23 cellular contexts compared by ENCODE assay signal in genomic region chr5:180138214-180138975, GRCh38.
DNase-seq lines count a peak whose midpoint lies in the region; FAIRE-seq and TF ChIP-seq lines count a peak whose summit lies in the region.
"Had no signal": no experiment of that assay in that cellular context is flagged by ENCODE, and none has a peak within 500 bp of the region (broad histone marks: within the 10 kb centered on the region; RNA-seq: fewer than 3 reads in every experiment).

No MANE protein-coding gene starts in this region.

- H3K79me2 ChIP-seq in neural progenitor cell (ENCODE audit: low read depth): no peaks in the 10 kb centered on the region

- FAIRE-seq in bronchial epithelial cell (lab: Jason Lieb, UNC): peak; percentile 23

- H3K9ac ChIP-seq in neural progenitor cell: no peak overlapping the region

- no peaks in the 10 kb centered on the region for H3K36me3 Mint-ChIP-seq in neural progenitor cell
- H3K36me3 Mint-ChIP-seq: activated naive CD8-positive, alpha-beta T cell; T-cell had no signal

- peak overlapping the region; percentile 34 for H3K27ac Mint-ChIP-seq in neural progenitor cell
- H3K27ac Mint-ChIP-seq: activated naive CD8-positive, alpha-beta T cell; nephron; T-cell had no signal

- DNase-seq in D341Med (ENCODE audit: low spot score) (peak; percentile 24), Daoy (ENCODE audit: low read depth) (peak; percentile 2), bronchial epithelial cell (ENCODE audit: low read depth) (no peak), neural progenitor cell (ENCODE audit: low spot score) (no peak), NCI-H187 treated with DMSO at 0.1 percent for 48 hours (lab: John Stamatoyannopoulos, UW) (no peak), GDM1 (lab: John Stamatoyannopoulos, UW) (no peak), DMS79 (lab: John Stamatoyannopoulos, UW) (no peak)
- DNase-seq: activated CD4-positive, CD25-positive, alpha-beta regulatory T cell; C1 segment of cervical spinal cord; cerebellar nuclear complex; COR-L47; DMS79 treated with DMSO at 0.1 percent for 48 hours; NCI-H1105 treated with DMSO at 0.1 percent for 48 hours; NCI-H2029 treated with DMSO at 0.1 percent for 48 hours; NCI-H2227 treated with DMSO at 0.1 percent for 48 hours; SJCRH30; stimulated activated CD4-positive, alpha-beta T cell treated with anti-CD3 and anti-CD28 coated beads, Interleukin-4, amount 100 ng/mL, for 4 hours; stimulated activated naive CD4-positive, alpha-beta T cell treated with Interleukin-2 at 50 U/mL for 16 hours had no signal

- no peaks in the 10 kb centered on the region for H3K9me3 ChIP-seq in neural progenitor cell (ENCODE audit: low read depth)
- H3K9me3 ChIP-seq: sigmoid colon, SJCRH30 had no signal

- H3F3A ChIP-seq in neural progenitor cell (ENCODE audit: low read depth): no peaks in the 10 kb centered on the region

- H3K4me2 ChIP-seq in neural progenitor cell: no peak overlapping the region

- no peaks in the 10 kb centered on the region for H3K36me3 ChIP-seq in bronchial epithelial cell (ENCODE audit: control insufficient read depth, insufficient read depth, low read length)
- no peaks in the 10 kb centered on the region for H3K36me3 ChIP-seq in neural progenitor cell
- H3K36me3 ChIP-seq: sigmoid colon, SJCRH30 had no signal

- TF ChIP-seq CTCF in bronchial epithelial cell (IDR thresholded peaks at IDR 0.05; ENCODE audit: insufficient read depth, low read length, severe bottlenecking) (no peak), neural progenitor cell (IDR thresholded peaks at IDR 0.05) (no peak)

- peaks cover 6% of the 10 kb centered on the region for H3K27me3 Mint-ChIP-seq in neural progenitor cell (ENCODE audit: insufficient read depth, low read depth)

- peaks cover 5% of the 10 kb centered on the region for H3K4me1 ChIP-seq in neural progenitor cell
- H3K4me1 ChIP-seq: sigmoid colon, SJCRH30 had no signal

- H3K4me3 Mint-ChIP-seq in neural progenitor cell: peak overlapping the region; percentile 47
- H3K4me3 Mint-ChIP-seq: activated naive CD8-positive, alpha-beta T cell; nephron; T-cell had no signal

- H3K4me3 ChIP-seq in bronchial epithelial cell (ENCODE audit: low read depth, low read length): no peak overlapping the region
- no peak overlapping the region for H3K4me3 ChIP-seq in neural progenitor cell
- H3K4me3 ChIP-seq: dorsolateral prefrontal cortex, sigmoid colon, SJCRH30 had no signal

- no peak overlapping the region for H2AFZ ChIP-seq in neural progenitor cell (replicated peaks)

- H3K27ac ChIP-seq in neural progenitor cell: no peak overlapping the region
- H3K27ac ChIP-seq: sigmoid colon, SJCRH30 had no signal

- H4K20me1 ChIP-seq in neural progenitor cell (ENCODE audit: low read depth): no peaks in the 10 kb centered on the region

- peaks cover 40% of the 10 kb centered on the region for H3K4me1 Mint-ChIP-seq in neural progenitor cell
- H3K4me1 Mint-ChIP-seq: nephron had no signal

- H3K9me3 Mint-ChIP-seq in neural progenitor cell: no peaks in the 10 kb centered on the region
- H3K9me3 Mint-ChIP-seq: nephron, T-cell had no signal

- no peaks in the 10 kb centered on the region for H3K27me3 ChIP-seq in bronchial epithelial cell (ENCODE audit: control insufficient read depth, insufficient read depth, low read length)
- no peaks in the 10 kb centered on the region for H3K27me3 ChIP-seq in neural progenitor cell
- H3K27me3 ChIP-seq: dorsolateral prefrontal cortex had no signal

Comparison
In these comparisons a context has a peak if more than half of its experiments do, and no peak if none do; other contexts are left out.
1. DNase-seq: peak in D341Med (single experiment) and Daoy (single experiment); none in bronchial epithelial cell (single experiment), neural progenitor cell (single experiment), NCI-H187 treated with DMSO at 0.1 percent for 48 hours (single experiment), GDM1 (single experiment) and DMS79 (single experiment).